10 cellular contexts compared by ENCODE assay signal in the genomic region with DNA sequence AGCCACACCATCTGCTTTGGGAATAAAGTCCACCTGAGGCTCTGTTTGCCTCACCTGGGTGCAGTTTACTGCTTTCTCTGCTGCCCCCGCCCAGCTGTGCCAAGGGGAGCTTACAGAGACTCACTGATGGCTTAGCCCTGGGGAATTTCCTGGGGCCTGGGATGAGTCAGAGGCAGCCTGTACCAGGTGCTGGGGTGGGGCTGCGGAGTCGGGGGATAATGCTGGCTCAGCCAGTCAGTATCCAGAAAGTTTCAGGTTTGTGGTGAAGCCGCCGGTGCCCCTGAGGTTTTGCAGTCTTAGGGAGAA. TPM values are rescaled to one million over a fixed set of nuclear protein-coding genes. Genes with fewer than 3 reads are reported as not detected.
DNase-seq lines count a peak whose midpoint lies in the region; ATAC-seq and TF ChIP-seq lines count a peak whose summit lies in the region.
"Had no signal": no experiment of that assay in that cellular context is flagged by ENCODE, and none has a peak within 500 bp of the region (broad histone marks: within the 10 kb centered on the region; RNA-seq: fewer than 3 reads in every experiment).

No MANE protein-coding gene starts in this region.

- H3K4me3 ChIP-seq in PC-3 (ENCODE audit: low read length) (peak overlapping the region; percentile 29; the same call in 1 of the 2 replicates), esophagus (ENCODE audit: low read depth in 1 of 2, low read length in 2 of 2) (no peak overlapping the region)
- H3K4me3 ChIP-seq: SK-N-MC had no signal

- H3F3A ChIP-seq in PC-3 (ENCODE audit: low read length, unreplicated experiment): no peaks in the 10 kb centered on the region

- intact Hi-C loops in PC-3 (cut with micrococcal nuclease): loop anchor here (1.0 kb wide), 2 partner anchors 21 to 36 kb away; no protein-coding TSS in a partner anchor

- H3K9ac ChIP-seq in PC-3 (ENCODE audit: low read length): peak overlapping the region; percentile 34

- H3K4me3 Mint-ChIP-seq in activated CD8-positive, alpha-beta memory T cell treated with anti-CD3 and anti-CD28 coated beads, Interleukin-2, amount 10 ng/mL, durations not matched to agents 7 days and 5 days: no peak overlapping the region

- POLR2A ChIA-PET in PC-3 (lab: Charles Lee; ENCODE audit: unreplicated experiment): interaction anchor here (0.6 to 0.8 kb wide), 2 partner anchors 186 to 223 kb away, joined by 3 to 6 read pairs; partner anchors contain the start of gene HSPA2
- POLR2A ChIA-PET in GM10248 (lab: Yijun Ruan, JAX): no interaction called here

- H3K36me3 ChIP-seq in PC-3 (ENCODE audit: low read depth, low read length) (peaks cover 10% of the 10 kb centered on the region), esophagus (ENCODE audit: control insufficient read depth in 2 of 2, insufficient read depth in 2 of 2, low read length in 1 of 2) (peaks cover 2 to 25% of the 10 kb centered on the region in 2 donors)

- no peaks in the 10 kb centered on the region for H3K9me3 ChIP-seq in PC-3 (ENCODE audit: low read length)
- H3K9me3 ChIP-seq in esophagus (ENCODE audit: control insufficient read depth in 2 of 2, insufficient read depth in 1 of 2, low read depth in 1 of 2, low read length in 1 of 2): no peaks in the 10 kb centered on the region

- peak overlapping the region; percentile 39 for H3K27ac Mint-ChIP-seq in activated CD8-positive, alpha-beta memory T cell treated with anti-CD3 and anti-CD28 coated beads, Interleukin-2, amount 10 ng/mL, durations not matched to agents 7 days and 5 days

- ATAC-seq in activated CD8-positive, alpha-beta memory T cell treated with anti-CD3 and anti-CD28 coated beads, Interleukin-2, amount 10 ng/mL, durations not matched to agents 7 days and 5 days: no peak
- peak; percentile 98 for ATAC-seq in PC-3

- peak overlapping the region; percentile 74 for H3K4me2 ChIP-seq in PC-3 (ENCODE audit: low read length)

- no peaks in the 10 kb centered on the region for H3K27me3 Mint-ChIP-seq in activated CD8-positive, alpha-beta memory T cell treated with anti-CD3 and anti-CD28 coated beads, Interleukin-2, amount 10 ng/mL, durations not matched to agents 7 days and 5 days

- BruUV-seq in PC-3 (replicated peaks; lab: Mats Ljungman, UMichigan): no TSS peak

- H4K20me1 ChIP-seq in PC-3 (ENCODE audit: low read length): no peaks in the 10 kb centered on the region

- H3K27me3 ChIP-seq in PC-3 (ENCODE audit: low read length) (no peaks in the 10 kb centered on the region), esophagus (ENCODE audit: control insufficient read depth in 1 of 2, insufficient read depth in 2 of 2, low read length in 2 of 2) (no peaks in the 10 kb centered on the region)

- H3K4me1 ChIP-seq in PC-3 (ENCODE audit: insufficient read depth, low read length) (peaks cover 46% of the 10 kb centered on the region), esophagus (ENCODE audit: control insufficient read depth in 2 of 2, insufficient read depth in 2 of 2, low read length in 1 of 2) (peaks cover 6 to 32% of the 10 kb centered on the region in 2 donors)

- CTCF ChIA-PET in activated CD8-positive, alpha-beta memory T cell treated with anti-CD3 and anti-CD28 coated beads, Interleukin-2, amount 10 ng/mL, durations not matched to agents 7 days and 5 days (lab: Charles Lee): interaction anchor here (0.8 kb wide), 1 partner anchor 36 kb away, joined by 3 read pairs; no protein-coding TSS in a partner anchor
- CTCF ChIA-PET in PC-3 (lab: Charles Lee): interaction anchor here (0.7 to 1.1 kb wide), 5 partner anchors 36 to 53 kb away, joined by 3 to 6 read pairs (median 3); no protein-coding TSS in a partner anchor
- CTCF ChIA-PET in GM10248 (lab: Yijun Ruan, JAX): no interaction called here

- DNase-seq in activated CD8-positive, alpha-beta memory T cell treated with anti-CD3 and anti-CD28 coated beads, Interleukin-2, amount 10 ng/mL, durations not matched to agents 7 days and 5 days: no peak
- DNase-seq in activated CD8-positive, alpha-beta memory T cell treated with anti-CD3 and anti-CD28 coated beads, Interleukin-2, amount 50 U/mL, for 48 hours: no peak
- DNase-seq in PC-3 (peak; percentile 96), NCI-H1105 treated with DMSO at 0.1 percent for 48 hours (lab: John Stamatoyannopoulos, UW) (no peak), NCI-H1694 (lab: John Stamatoyannopoulos, UW) (no peak), GM10248 (ENCODE audit: extremely low spot score) (no peak)
- DNase-seq in stimulated activated CD8-positive, alpha-beta memory T cell treated with anti-CD3 and anti-CD28 coated beads, Interleukin-4, amount 100 ng/mL, for 48 hours: peak; percentile 45
- DNase-seq: DND-41 had no signal

- TF ChIP-seq CTCF in PC-3 (conservative IDR thresholded peaks at IDR 0.05; ENCODE audit: low read depth, low read length): no peak
- no peak for TF ChIP-seq CTCF in GM10248 (IDR thresholded peaks at IDR 0.05; ENCODE audit: control extremely low read depth, extremely low read depth, low read depth, missing control alignments)

- no peaks in the 10 kb centered on the region for H3K9me2 ChIP-seq in PC-3 (replicated peaks; ENCODE audit: low read length)

- 41 to 50% methylated on average over 5 of the region's 5 CpGs for WGBS in esophagus, 2 donors

- no peak overlapping the region for H2AFZ ChIP-seq in PC-3 (ENCODE audit: low read length)

- H3K4me1 Mint-ChIP-seq in activated CD8-positive, alpha-beta memory T cell treated with anti-CD3 and anti-CD28 coated beads, Interleukin-2, amount 10 ng/mL, durations not matched to agents 7 days and 5 days: peaks cover 73% of the 10 kb centered on the region

- H3K79me2 ChIP-seq in PC-3 (ENCODE audit: low read length): peaks cover 63% of the 10 kb centered on the region

- H3K27ac ChIP-seq in PC-3 (ENCODE audit: low read length): peak overlapping the region; percentile 84
- peak overlapping the region; percentile 75 to 82 for H3K27ac ChIP-seq in esophagus (ENCODE audit: low read depth in 2 of 2, low read length in 1 of 2)
- H3K27ac ChIP-seq: SK-N-MC had no signal

- no peaks in the 10 kb centered on the region for H3K9me3 Mint-ChIP-seq in activated CD8-positive, alpha-beta memory T cell treated with anti-CD3 and anti-CD28 coated beads, Interleukin-2, amount 10 ng/mL, durations not matched to agents 7 days and 5 days (ENCODE audit: low read depth)

- H3K36me3 Mint-ChIP-seq in activated CD8-positive, alpha-beta memory T cell treated with anti-CD3 and anti-CD28 coated beads, Interleukin-2, amount 10 ng/mL, durations not matched to agents 7 days and 5 days: peaks cover 5% of the 10 kb centered on the region

RNA-seq across cellular contexts. Expression of gene PLEKHG3, which starts 22.3 kb away (rescaled TPM):
- total RNA-seq in activated CD8-positive, alpha-beta memory T cell treated with anti-CD3 and anti-CD28 coated beads, Interleukin-2, amount 10 ng/mL, durations not matched to agents 7 days and 5 days: 10 to 100 TPM; 11.9 to 28.2 TPM
- 49.6 and 64.0 TPM in 2 replicates for total RNA-seq in PC-3 (2014; rRNA removed)
- polyA plus RNA-seq in esophagus: 10 to 100 TPM; 23.1 to 27.1 TPM

Comparison
In these comparisons a context has a peak if more than half of its experiments do, and no peak if none do; other contexts are left out.
1. DNase-seq: peak in PC-3 (single experiment) and stimulated activated CD8-positive, alpha-beta memory T cell treated with anti-CD3 and anti-CD28 coated beads, Interleukin-4, amount 100 ng/mL, for 48 hours (single experiment); none in activated CD8-positive, alpha-beta memory T cell treated with anti-CD3 and anti-CD28 coated beads, Interleukin-2, amount 10 ng/mL, durations not matched to agents 7 days and 5 days (single experiment), activated CD8-positive, alpha-beta memory T cell treated with anti-CD3 and anti-CD28 coated beads, Interleukin-2, amount 50 U/mL, for 48 hours (single experiment), NCI-H1105 treated with DMSO at 0.1 percent for 48 hours (single experiment), NCI-H1694 (single experiment) and GM10248 (single experiment).